Comparison of ENCODE assay signal across 4 cellular contexts in genomic region chr12:69316784-69317183, GRCh38. TPM values are rescaled to one million over a fixed set of nuclear protein-coding genes. Genes with fewer than 3 reads are reported as not detected.
"Had no signal": no experiment of that assay in that cellular context is flagged by ENCODE, and none has a peak within 500 bp of the region (broad histone marks: within the 10 kb centered on the region; RNA-seq: fewer than 3 reads in every experiment).

No MANE protein-coding gene starts in this region.

RNA-seq across cellular contexts. Expression of gene LYZ, which starts 31.4 kb away (rescaled TPM):
- total RNA-seq: lung microvascular endothelial cell, mammary epithelial cell, myocyte had no signal
- polyA plus RNA-seq: keratinocyte, mammary epithelial cell had no signal
